29 cellular contexts compared by ENCODE assay signal in the genomic region with DNA sequence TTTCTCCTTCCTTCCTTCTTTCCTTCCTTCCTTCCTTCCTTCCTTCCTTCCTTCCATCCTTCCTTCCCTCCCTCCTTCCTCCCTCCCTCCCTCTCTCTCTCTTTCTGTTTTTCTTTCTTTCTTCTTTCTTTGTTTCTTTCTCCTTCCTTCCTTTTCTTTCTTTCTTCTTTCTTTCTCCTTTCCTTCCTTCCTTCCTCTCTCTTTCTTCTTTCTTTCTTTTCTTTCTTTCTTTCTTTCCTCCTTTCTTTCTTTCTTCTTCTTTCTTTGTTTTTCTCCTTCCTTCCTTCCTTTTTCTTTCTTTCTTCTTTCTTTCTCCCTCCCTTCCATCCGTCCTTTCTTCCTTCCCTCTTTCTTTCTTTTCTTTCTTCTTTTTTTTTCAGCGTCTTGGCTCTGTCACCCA. TPM values are rescaled to one million over a fixed set of nuclear protein-coding genes. Genes with fewer than 3 reads are reported as not detected.
"Had no signal": no experiment of that assay in that cellular context is flagged by ENCODE, and none has a peak within 500 bp of the region (broad histone marks: within the 10 kb centered on the region; RNA-seq: fewer than 3 reads in every experiment).

No MANE protein-coding gene starts in this region.

- H3K9ac ChIP-seq: neural progenitor cell, parathyroid adenoma had no signal

- H3K4me1 ChIP-seq: esophagus squamous epithelium, neural progenitor cell, parathyroid adenoma, stomach, thyroid gland, vagina had no signal

- H2AFZ ChIP-seq: neural progenitor cell, parathyroid adenoma had no signal

- H3K4me3 Mint-ChIP-seq: effector memory CD8-positive, alpha-beta T cell; nephron; neural progenitor cell; stimulated activated effector memory CD8-positive, alpha-beta T cell treated with anti-CD3 and anti-CD28 coated beads, Interleukin-12 subunit alpha, Interleukin-12 subunit beta, amount 100 ng/mL, for 72 hours had no signal

- H3K4me3 ChIP-seq: esophagus squamous epithelium, heart right ventricle, left lung, neural progenitor cell, right lobe of liver, stomach, thyroid gland, vagina had no signal

- H3K27ac ChIP-seq: esophagus squamous epithelium, heart right ventricle, left lung, neural progenitor cell, parathyroid adenoma, right lobe of liver, stomach, thyroid gland, vagina had no signal

- H3K36me3 Mint-ChIP-seq: neural progenitor cell; stimulated activated effector memory CD8-positive, alpha-beta T cell treated with anti-CD3 and anti-CD28 coated beads, Interleukin-12 subunit alpha, Interleukin-12 subunit beta, amount 100 ng/mL, for 72 hours had no signal

- H3K27me3 ChIP-seq: heart right ventricle, left lung, neural progenitor cell, right lobe of liver, stomach, thyroid gland, vagina had no signal

- H3K4me1 Mint-ChIP-seq: neural progenitor cell had no signal

- H3K27me3 Mint-ChIP-seq: effector memory CD8-positive, alpha-beta T cell had no signal

- H3K4me2 ChIP-seq: neural progenitor cell had no signal

- H3K27ac Mint-ChIP-seq: nephron; neural progenitor cell; progenitor cell of endocrine pancreas; stimulated activated effector memory CD8-positive, alpha-beta T cell treated with anti-CD3 and anti-CD28 coated beads, Interleukin-12 subunit alpha, Interleukin-12 subunit beta, amount 100 ng/mL, for 72 hours had no signal

- H3K36me3 ChIP-seq: esophagus squamous epithelium, heart right ventricle, left lung, neural progenitor cell, right lobe of liver, stomach, thyroid gland, vagina had no signal

- H3K79me2 ChIP-seq: parathyroid adenoma had no signal

- H3K9me3 Mint-ChIP-seq: effector memory CD8-positive, alpha-beta T cell; neural progenitor cell; stimulated activated effector memory CD8-positive, alpha-beta T cell treated with anti-CD3 and anti-CD28 coated beads, Interleukin-12 subunit alpha, Interleukin-12 subunit beta, amount 100 ng/mL, for 72 hours had no signal

- H3K9me3 ChIP-seq: esophagus squamous epithelium, heart right ventricle, left lung, right lobe of liver, thyroid gland, vagina had no signal

- ATAC-seq: effector memory CD8-positive, alpha-beta T cell; heart right ventricle; left cardiac atrium; right lobe of liver; stimulated activated effector memory CD8-positive, alpha-beta T cell treated with anti-CD3 and anti-CD28 coated beads, Interleukin-12 subunit alpha, Interleukin-12 subunit beta, amount 100 ng/mL, for 72 hours had no signal

- DNase-seq: effector memory CD8-positive, alpha-beta T cell; erythroblast; esophagus squamous epithelium; foreskin melanocyte; glutamatergic neuron; heart right ventricle; hippocampal formation; left cardiac atrium; left lung; right lobe of liver; stimulated activated CD4-positive, alpha-beta T cell treated with anti-CD3 and anti-CD28 coated beads, Interleukin-2, amount 100 ng/mL, for 24 hours; stimulated activated CD4-positive, alpha-beta T cell treated with anti-CD3 and anti-CD28 coated beads, Interleukin-4, amount 100 ng/mL, for 24 hours; stomach; thyroid gland had no signal

RNA-seq across cellular contexts. Expression of gene IL19, which starts 18.1 kb away (rescaled TPM):
- total RNA-seq: cerebellum, heart right ventricle, kidney epithelial cell, left cardiac atrium, left lung, lower leg skin, lung microvascular endothelial cell, mesenteric fat pad, osteoblast, progenitor cell of endocrine pancreas, right lobe of liver, subcutaneous adipose tissue, temporal lobe, thyroid gland, ureter, vagina had no signal
- polyA plus RNA-seq: heart right ventricle had no signal

RNA-seq across cellular contexts. Expression of gene IL10, which starts 19.8 kb away (rescaled TPM):
- total RNA-seq: kidney epithelial cell, lung microvascular endothelial cell, osteoblast, progenitor cell of endocrine pancreas, temporal lobe had no signal
